In the genomic region with DNA sequence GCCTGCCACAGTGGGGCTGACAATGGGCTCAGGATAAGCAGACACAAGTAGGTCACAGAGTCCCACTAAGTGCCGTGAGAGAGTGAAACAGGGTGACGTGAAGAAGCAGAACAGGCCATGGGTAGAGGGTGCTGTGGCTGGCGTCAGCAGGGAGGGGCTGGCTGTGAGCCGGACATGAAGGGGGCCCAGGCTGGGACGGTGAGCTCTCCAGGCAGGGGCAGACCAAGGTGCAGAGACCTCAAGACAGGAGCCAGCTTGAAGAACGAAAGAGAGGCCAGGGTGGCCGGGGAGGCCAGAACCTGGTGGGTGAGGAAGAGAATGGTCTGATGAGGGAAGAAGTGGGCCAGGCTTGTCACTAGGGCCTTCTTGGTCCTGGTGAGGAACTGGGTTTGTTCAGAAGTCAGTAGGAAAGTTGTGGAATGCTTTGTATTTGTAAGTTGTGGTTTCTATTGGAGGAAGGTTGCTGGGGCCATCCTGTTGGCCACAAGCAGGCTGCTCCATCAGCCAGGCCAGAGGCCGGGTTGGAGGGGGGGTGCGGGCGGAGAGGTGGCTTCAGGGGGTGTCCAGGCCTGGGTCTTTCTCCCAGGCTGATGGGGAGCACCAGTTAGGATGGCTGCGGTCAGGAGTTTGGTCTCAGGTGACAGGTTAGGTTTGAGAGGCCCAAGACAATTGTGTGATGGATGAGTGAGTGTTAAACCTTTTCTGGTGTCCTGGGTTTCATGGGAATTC, we compare ENCODE assay signal across 22 cellular contexts. TPM values are rescaled to one million over a fixed set of nuclear protein-coding genes. Genes with fewer than 3 reads are reported as not detected.
DNase-seq lines count a peak whose midpoint lies in the region; FAIRE-seq and TF ChIP-seq lines count a peak whose summit lies in the region.
"Had no signal": no experiment of that assay in that cellular context is flagged by ENCODE, and none has a peak within 500 bp of the region (broad histone marks: within the 10 kb centered on the region; RNA-seq: fewer than 3 reads in every experiment).

No MANE protein-coding gene starts in this region.

- H4K20me1 ChIP-seq in astrocyte (ENCODE audit: insufficient read depth, low read length): no peaks in the 10 kb centered on the region

- H2AFZ ChIP-seq in astrocyte (ENCODE audit: low read depth, low read length): no peak overlapping the region

- H3K4me1 ChIP-seq in astrocyte (ENCODE audit: insufficient read depth, low read length) (no peaks in the 10 kb centered on the region), stomach smooth muscle (ENCODE audit: control insufficient read depth, insufficient read depth, low read length) (peaks cover 57% of the 10 kb centered on the region)

- no peaks in the 10 kb centered on the region for H3K9me3 ChIP-seq in astrocyte (ENCODE audit: insufficient read depth, low read depth, low read length)
- H3K9me3 ChIP-seq in stomach smooth muscle (ENCODE audit: control insufficient read depth in 2 of 2, low read length in 2 of 2): no peaks in the 10 kb centered on the region
- H3K9me3 ChIP-seq: BE2C, SJCRH30 had no signal

- no peak for TF ChIP-seq CTCF in astrocyte (IDR thresholded peaks at IDR 0.05; ENCODE audit: insufficient read depth, low read depth, low read length)
- no peak for TF ChIP-seq CTCF in nephron progenitor cell (IDR thresholded peaks at IDR 0.05)

- peaks cover 4% of the 10 kb centered on the region for H3K4me1 Mint-ChIP-seq in activated T-cell treated with anti-CD3 and anti-CD28 coated beads, Interleukin-2, amount 50 U/mL, for 24 hours (ENCODE audit: low read depth)
- H3K4me1 Mint-ChIP-seq in astrocyte (ENCODE audit: low read depth, unreplicated experiment) (peaks cover 9% of the 10 kb centered on the region), nephron progenitor cell (peaks cover 38% of the 10 kb centered on the region)
- peaks cover 2% of the 10 kb centered on the region for H3K4me1 Mint-ChIP-seq in activated T-helper 2 cell treated with anti-CD3 and anti-CD28 coated beads, Interferon-gamma antibody, Interleukin-2, Interleukin-4, amounts not matched to agents 10 μg/mL and 5 μg/mL and 100 μg/mL, durations not matched to agents 14 hours and 24 hours and 36 hours (ENCODE audit: low read depth)

- H3K27me3 Mint-ChIP-seq in activated T-cell treated with anti-CD3 and anti-CD28 coated beads, Interleukin-2, amount 50 U/mL, for 24 hours: no peaks in the 10 kb centered on the region
- H3K27me3 Mint-ChIP-seq in astrocyte (ENCODE audit: low read depth, unreplicated experiment) (no peaks in the 10 kb centered on the region), nephron progenitor cell (ENCODE audit: low read depth, poor library complexity) (no peaks in the 10 kb centered on the region)
- H3K27me3 Mint-ChIP-seq in activated T-helper 2 cell treated with anti-CD3 and anti-CD28 coated beads, Interferon-gamma antibody, Interleukin-2, Interleukin-4, amounts not matched to agents 10 μg/mL and 5 μg/mL and 100 μg/mL, durations not matched to agents 14 hours and 24 hours and 36 hours (ENCODE audit: low read depth): no peaks in the 10 kb centered on the region
- H3K27me3 Mint-ChIP-seq: CD4-positive, alpha-beta memory T cell had no signal

- no peak for DNase-seq in activated T-cell treated with anti-CD3 and anti-CD28 coated beads, Interleukin-2, amount 50 U/mL, for 24 hours
- no peak for DNase-seq in activated T-cell treated with anti-CD3 and anti-CD28 coated beads, Interleukin-2, amount 50 U/mL, for 1 hour
- no peak for DNase-seq in astrocyte (ENCODE audit: low read depth)
- DNase-seq in nephron progenitor cell: no peak
- no peak for DNase-seq in frontal cortex (ENCODE audit: low spot score in 2 of 2)
- DNase-seq in activated T-helper 2 cell treated with anti-CD3 and anti-CD28 coated beads, Interferon-gamma antibody, Interleukin-2, Interleukin-4, amounts not matched to agents 10 μg/mL and 5 μg/mL and 100 μg/mL, durations not matched to agents 14 hours and 24 hours and 36 hours (ENCODE audit: low spot score): no peak
- DNase-seq in GF-D8 (lab: John Stamatoyannopoulos, UW): no peak
- DNase-seq: BE2C; CD4-positive, alpha-beta memory T cell; NCI-H1105; NCI-H2029 treated with DMSO at 0.1 percent for 48 hours; NCI-H226; NCI-H510A treated with DMSO at 0.1 percent for 48 hours; NCI-H774; NK-92 treated with Interleukin-12 subunit alpha and Interleukin-12 subunit beta, amount 100 ng/mL, for 24 hours; SJCRH30 had no signal

- no peak overlapping the region for H3K9ac ChIP-seq in astrocyte (ENCODE audit: low read length)
- no peak overlapping the region for H3K9ac ChIP-seq in stomach smooth muscle (ENCODE audit: low read length in 2 of 2)
- H3K9ac ChIP-seq: KMS-11 had no signal

- no peaks in the 10 kb centered on the region for H3K9me3 Mint-ChIP-seq in activated T-cell treated with anti-CD3 and anti-CD28 coated beads, Interleukin-2, amount 50 U/mL, for 24 hours
- H3K9me3 Mint-ChIP-seq in astrocyte (ENCODE audit: unreplicated experiment): no peaks in the 10 kb centered on the region
- H3K9me3 Mint-ChIP-seq in nephron progenitor cell: no peaks in the 10 kb centered on the region
- no peaks in the 10 kb centered on the region for H3K9me3 Mint-ChIP-seq in activated T-helper 2 cell treated with anti-CD3 and anti-CD28 coated beads, Interferon-gamma antibody, Interleukin-2, Interleukin-4, amounts not matched to agents 10 μg/mL and 5 μg/mL and 100 μg/mL, durations not matched to agents 14 hours and 24 hours and 36 hours
- H3K9me3 Mint-ChIP-seq: CD4-positive, alpha-beta memory T cell had no signal

- no peak overlapping the region for H3K4me2 ChIP-seq in astrocyte (ENCODE audit: low read length)
- H3K4me2 ChIP-seq: KMS-11 had no signal

- peak overlapping the region; percentile 29 for H3K27ac Mint-ChIP-seq in activated T-cell treated with anti-CD3 and anti-CD28 coated beads, Interleukin-2, amount 50 U/mL, for 24 hours
- peak overlapping the region; percentile 87 for H3K27ac Mint-ChIP-seq in astrocyte (ENCODE audit: unreplicated experiment)
- peak overlapping the region; percentile 45 for H3K27ac Mint-ChIP-seq in nephron progenitor cell
- no peak overlapping the region for H3K27ac Mint-ChIP-seq in activated T-helper 2 cell treated with anti-CD3 and anti-CD28 coated beads, Interferon-gamma antibody, Interleukin-2, Interleukin-4, amounts not matched to agents 10 μg/mL and 5 μg/mL and 100 μg/mL, durations not matched to agents 14 hours and 24 hours and 36 hours

- peaks cover 16% of the 10 kb centered on the region for H3K36me3 Mint-ChIP-seq in activated T-cell treated with anti-CD3 and anti-CD28 coated beads, Interleukin-2, amount 50 U/mL, for 24 hours (ENCODE audit: low read depth)
- H3K36me3 Mint-ChIP-seq in astrocyte (ENCODE audit: low read depth, unreplicated experiment) (peaks cover 26% of the 10 kb centered on the region), nephron progenitor cell (ENCODE audit: low read depth) (peaks cover 69% of the 10 kb centered on the region)
- peaks cover 8% of the 10 kb centered on the region for H3K36me3 Mint-ChIP-seq in activated T-helper 2 cell treated with anti-CD3 and anti-CD28 coated beads, Interferon-gamma antibody, Interleukin-2, Interleukin-4, amounts not matched to agents 10 μg/mL and 5 μg/mL and 100 μg/mL, durations not matched to agents 14 hours and 24 hours and 36 hours (ENCODE audit: low read depth)
- H3K36me3 Mint-ChIP-seq: CD4-positive, alpha-beta memory T cell had no signal

- intact Hi-C loops in activated T-helper 2 cell treated with anti-CD3 and anti-CD28 coated beads, Interferon-gamma antibody, Interleukin-2, Interleukin-4, amounts not matched to agents 10 μg/mL and 5 μg/mL and 100 μg/mL, durations not matched to agents 14 hours and 24 hours and 36 hours (cut with micrococcal nuclease): no loop called here

- H3K36me3 ChIP-seq in astrocyte (ENCODE audit: insufficient read depth, low read length): no peaks in the 10 kb centered on the region
- H3K36me3 ChIP-seq in stomach smooth muscle (ENCODE audit: control insufficient read depth in 2 of 2, insufficient read depth in 2 of 2, low read length in 2 of 2): peaks cover 0 to 2% of the 10 kb centered on the region in 2 donors
- H3K36me3 ChIP-seq: SJCRH30 had no signal

- H3K27me3 ChIP-seq in astrocyte (ENCODE audit: insufficient read depth, low read length) (no peaks in the 10 kb centered on the region), stomach smooth muscle (ENCODE audit: control insufficient read depth in 1 of 2, insufficient read depth in 2 of 2, low read length in 2 of 2) (no peaks in the 10 kb centered on the region)
- H3K27me3 ChIP-seq: BE2C, SJCRH30 had no signal

- H3K79me2 ChIP-seq in astrocyte (ENCODE audit: insufficient read depth, low read length): no peaks in the 10 kb centered on the region

- no peak for FAIRE-seq in astrocyte (lab: Jason Lieb, UNC)
- no peak for FAIRE-seq in frontal cortex (lab: Jason Lieb, UNC)
- FAIRE-seq: G401.6, GM18507, H1, HTR-8/SVneo had no signal

- H3K4me3 ChIP-seq in astrocyte (ENCODE audit: insufficient read depth, low read depth, low read length) (no peak overlapping the region), stomach smooth muscle (ENCODE audit: low read length in 2 of 2) (no peak overlapping the region)
- H3K4me3 ChIP-seq: SJCRH30 had no signal

- no peak overlapping the region for H3K4me3 Mint-ChIP-seq in activated T-cell treated with anti-CD3 and anti-CD28 coated beads, Interleukin-2, amount 50 U/mL, for 24 hours
- H3K4me3 Mint-ChIP-seq in astrocyte (ENCODE audit: unreplicated experiment) (no peak overlapping the region), nephron progenitor cell (no peak overlapping the region)
- H3K4me3 Mint-ChIP-seq in activated T-helper 2 cell treated with anti-CD3 and anti-CD28 coated beads, Interferon-gamma antibody, Interleukin-2, Interleukin-4, amounts not matched to agents 10 μg/mL and 5 μg/mL and 100 μg/mL, durations not matched to agents 14 hours and 24 hours and 36 hours (ENCODE audit: low read depth): no peak overlapping the region
- H3K4me3 Mint-ChIP-seq: CD4-positive, alpha-beta memory T cell had no signal

- H3K27ac ChIP-seq in astrocyte (ENCODE audit: low read depth, low read length) (no peak overlapping the region), stomach smooth muscle (ENCODE audit: low read length) (peak overlapping the region; percentile 37)
- H3K27ac ChIP-seq: KMS-11, SJCRH30 had no signal

RNA-seq across cellular contexts. Expression of a gene that starts 21.4 kb away (rescaled TPM):
- total RNA-seq in astrocyte (62.5 and 73.4 TPM in 2 replicates), frontal cortex (6.9 TPM)
- total RNA-seq in activated T-helper 2 cell treated with anti-CD3 and anti-CD28 coated beads, Interferon-gamma antibody, Interleukin-2, Interleukin-4, amounts not matched to agents 10 μg/mL and 5 μg/mL and 100 μg/mL, durations not matched to agents 14 hours and 24 hours and 36 hours: 36.7 and 41.4 TPM in 2 replicates

RNA-seq across cellular contexts. Expression of a gene that starts 35.5 kb away (rescaled TPM):
- total RNA-seq in astrocyte: 8.5 and 9.6 TPM in 2 replicates
- total RNA-seq in frontal cortex: 88.0 TPM
- 11.4 and 12.5 TPM in 2 replicates for total RNA-seq in activated T-helper 2 cell treated with anti-CD3 and anti-CD28 coated beads, Interferon-gamma antibody, Interleukin-2, Interleukin-4, amounts not matched to agents 10 μg/mL and 5 μg/mL and 100 μg/mL, durations not matched to agents 14 hours and 24 hours and 36 hours
